Comparison of ENCODE assay signal across 17 cellular contexts in genomic region chr19:44719262-44719701, GRCh38. TPM values are rescaled to one million over a fixed set of nuclear protein-coding genes. Genes with fewer than 3 reads are reported as not detected.
DNase-seq lines count a peak whose midpoint lies in the region; ATAC-seq, FAIRE-seq and TF ChIP-seq lines count a peak whose summit lies in the region.
"Had no signal": no experiment of that assay in that cellular context is flagged by ENCODE, and none has a peak within 500 bp of the region (broad histone marks: within the 10 kb centered on the region; RNA-seq: fewer than 3 reads in every experiment).

No MANE protein-coding gene starts in this region.

- TF ChIP-seq CTCF in Caco-2 (IDR thresholded peaks at IDR 0.05; ENCODE audit: insufficient read depth in 1 of 2, low read depth in 1 of 2, low read length in 1 of 2, severe bottlenecking in 1 of 2, unreplicated experiment in 1 of 2) (no peak), IMR-90 (conservative IDR thresholded peaks at IDR 0.05; ENCODE audit: low read depth, low read length) (no peak), esophagus muscularis mucosa (IDR thresholded peaks at IDR 0.05) (no peak), pancreas (IDR thresholded peaks at IDR 0.05) (no peak), chondrocyte (IDR thresholded peaks at IDR 0.05) (no peak)

- peak overlapping the region; percentile 98 for H2AK5ac ChIP-seq in IMR-90 (ENCODE audit: low read depth, low read length)

- 94% methylated on average over 6 of the region's 8 CpGs; no CpG with 5 or more reads in 1 of the 2 experiments for WGBS in IMR-90 (ENCODE audit: extremely low coverage in 2 of 2, insufficient read length in 1 of 2), 2 experiments
- 69% methylated on average over 8 of the region's 8 CpGs for WGBS in esophagus muscularis mucosa
- WGBS in pancreas, 2 donors, result 33 to 35% methylated on average over 7 to 8 of the region's 8 CpGs

- BruUV-seq in Caco-2 (replicated peaks; lab: Mats Ljungman, UMichigan) (no TSS peak), IMR-90 (replicated peaks; lab: Mats Ljungman, UMichigan) (no TSS peak)

- peak overlapping the region; percentile 46; the same call in 1 of the 2 replicates for H3K27ac ChIP-seq in IMR-90 (ENCODE audit: insufficient read depth, low read length)
- H3K27ac ChIP-seq in esophagus muscularis mucosa (replicated peaks in 1 of 4), result peak overlapping the region; percentile 83 to 88 (median 84)
- peak overlapping the region in 3 of 4 donors; percentile 83 to 92 (median 90) for H3K27ac ChIP-seq in pancreas

- CTCF ChIA-PET in Caco-2 (lab: Charles Lee), result interaction anchor here (0.8 kb wide), 1 partner anchor 52 kb away, joined by 4 read pairs; no protein-coding TSS in a partner anchor
- CTCF ChIA-PET in IMR-90 (lab: Yijun Ruan, JAX), result interaction anchor here (1.0 kb wide), 1 partner anchor 56 kb away, joined by 3 read pairs; no protein-coding TSS in a partner anchor

- H3K56ac ChIP-seq in IMR-90 (ENCODE audit: extremely low read depth, insufficient read depth, low read length), result no peak overlapping the region

- H3K4me1 ChIP-seq in Caco-2 (peaks cover 39% of the 10 kb centered on the region), IMR-90 (ENCODE audit: control insufficient read depth, insufficient read depth, low read length) (peaks cover 14% of the 10 kb centered on the region), esophagus muscularis mucosa (peaks cover 29 to 53% (median 39%) of the 10 kb centered on the region in 4 donors), pancreas (peaks cover 12 to 23% (median 18%) of the 10 kb centered on the region in 3 donors)

- H4K91ac ChIP-seq in IMR-90 (ENCODE audit: insufficient read depth, low read depth, low read length), result peak overlapping the region; percentile 97

- H3K9me3 ChIP-seq in Caco-2 (peaks cover 14% of the 10 kb centered on the region), IMR-90 (ENCODE audit: control insufficient read depth, insufficient read depth, low read length) (peaks cover 6% of the 10 kb centered on the region), esophagus muscularis mucosa (peaks cover 0 to 8% (median 3%) of the 10 kb centered on the region in 4 donors), pancreas (no peaks in the 10 kb centered on the region)
- H3K9me3 ChIP-seq: BE2C had no signal

- no peak overlapping the region; the same call in 1 of the 2 replicates for H3K18ac ChIP-seq in IMR-90 (ENCODE audit: low read depth, low read length)

- H3K79me1 ChIP-seq in IMR-90 (ENCODE audit: low read depth in 1 of 2, low read length in 2 of 2), result no peaks in the 10 kb centered on the region

- POLR2A ChIA-PET in Caco-2 (lab: Charles Lee), result no interaction called here
- POLR2A ChIA-PET in IMR-90 (lab: Charles Lee; ENCODE audit: unreplicated experiment), result no interaction called here

- no peak for FAIRE-seq in pancreas (lab: Jason Lieb, UNC)

- H3K36me3 Mint-ChIP-seq in Caco-2 (ENCODE audit: insufficient read depth, unreplicated experiment) (peaks cover 13% of the 10 kb centered on the region), chondrocyte (ENCODE audit: low read depth) (peaks cover 3% of the 10 kb centered on the region)

- no peak overlapping the region for H2BK5ac ChIP-seq in IMR-90 (ENCODE audit: low read depth, low read length, poor library complexity, severe bottlenecking)

- no peak for TF ChIP-seq RAD21 in IMR-90 (IDR thresholded peaks at IDR 0.05; ENCODE audit: low read length)

- H3K4me3 ChIP-seq in Caco-2 (ENCODE audit: low read depth, low read length) (no peak overlapping the region), IMR-90 (ENCODE audit: insufficient read depth, low read depth, low read length) (no peak overlapping the region), esophagus muscularis mucosa (no peak overlapping the region), pancreas (peak overlapping the region in 1 of 4 donors; percentile 37)

- H3K27ac Mint-ChIP-seq in Caco-2 (ENCODE audit: unreplicated experiment), result peak overlapping the region; percentile 96
- H3K27ac Mint-ChIP-seq in chondrocyte (ENCODE audit: unreplicated experiment), result no peak overlapping the region
- H3K27ac Mint-ChIP-seq: activated B cell treated with CpG ODN at 0.5 μM for 24 hours; activated naive CD8-positive, alpha-beta T cell treated with anti-CD3 and anti-CD28 coated beads, Interleukin-2, amount 50 U/mL, for 24 hours; activated T-helper 17 cell treated with anti-CD3 and anti-CD28 coated beads, Interleukin-2, amount 50 U/mL, for 72 hours had no signal

- dilution Hi-C loops in IMR-90 (cut with HindIII; ENCODE audit: low sequenced_read_pairs, unreplicated experiment), result no loop called here

- peak overlapping the region; percentile 89; the same call in 1 of the 2 replicates for H2BK20ac ChIP-seq in IMR-90 (ENCODE audit: low read depth, low read length)

- peak overlapping the region; percentile 98 for H2BK120ac ChIP-seq in IMR-90 (ENCODE audit: low read depth, low read length)

- H2BK15ac ChIP-seq in IMR-90 (ENCODE audit: low read depth, low read length), result peak overlapping the region; percentile 100; the same call in 2 of the 3 replicates

- no peak for TF ChIP-seq POLR2A in IMR-90 (IDR thresholded peaks at IDR 0.05; ENCODE audit: low read depth, low read length)
- no peak for TF ChIP-seq POLR2A in esophagus muscularis mucosa (IDR thresholded peaks at IDR 0.05; ENCODE audit: low read depth)

- no peak overlapping the region; the same call in 1 of the 2 replicates for H4K5ac ChIP-seq in IMR-90 (ENCODE audit: low read depth, low read length)

- intact Hi-C loops in Caco-2 (cut with micrococcal nuclease; ENCODE audit: unreplicated experiment) (no loop called here), IMR-90 (cut with micrococcal nuclease) (no loop called here), esophagus muscularis mucosa (cut with DNase I) (no loop called here), pancreas (cut with DNase I) (no loop called here)

- H4K20me1 ChIP-seq in IMR-90 (ENCODE audit: insufficient read depth, low read length), result no peaks in the 10 kb centered on the region

- H3K4me1 Mint-ChIP-seq in Caco-2 (ENCODE audit: low read depth, unreplicated experiment) (peaks cover 32% of the 10 kb centered on the region), chondrocyte (ENCODE audit: low read depth) (peaks cover 20% of the 10 kb centered on the region)

- TF ChIP-seq EP300 in esophagus muscularis mucosa (IDR thresholded peaks at IDR 0.05), result no peak

- no peak overlapping the region; the same call in 1 of the 2 replicates for H3K23ac ChIP-seq in IMR-90 (ENCODE audit: low read depth, low read length)

- H3K27me3 ChIP-seq in Caco-2 (replicated peaks; ENCODE audit: control insufficient read depth, insufficient read depth, low read length) (no peaks in the 10 kb centered on the region), IMR-90 (ENCODE audit: control insufficient read depth, insufficient read depth, low read length) (no peaks in the 10 kb centered on the region), esophagus muscularis mucosa (no peaks in the 10 kb centered on the region), pancreas (no peaks in the 10 kb centered on the region)
- H3K27me3 ChIP-seq: BE2C had no signal

- H4K8ac ChIP-seq in IMR-90 (ENCODE audit: low read depth in 2 of 2, low read length in 2 of 2), result peak overlapping the region; percentile 66 to 85

- peak overlapping the region; percentile 96 for H3K4ac ChIP-seq in IMR-90 (ENCODE audit: low read depth, low read length)

- ATAC-seq in IMR-90 (ENCODE audit: low read depth), result no peak
- ATAC-seq in pancreas, result peak in 1 of 4 donors; percentile 2
- ATAC-seq in HG02588 (IDR thresholded peaks at IDR 0.05; ENCODE audit: unreplicated experiment), result no peak
- ATAC-seq: activated naive CD8-positive, alpha-beta T cell treated with anti-CD3 and anti-CD28 coated beads, Interleukin-2, amount 50 U/mL, for 24 hours; activated T-helper 17 cell treated with anti-CD3 and anti-CD28 coated beads, Interleukin-2, amount 50 U/mL, for 72 hours had no signal

- peak overlapping the region; percentile 91 for H2AK9ac ChIP-seq in IMR-90 (replicated peaks; ENCODE audit: low read depth, low read length, poor library complexity)

- H3K9me1 ChIP-seq in IMR-90 (ENCODE audit: insufficient read depth, low read length), result peaks cover 10% of the 10 kb centered on the region

- DNase-seq in Caco-2 (no peak), IMR-90 (no peak), esophagus muscularis mucosa (ENCODE audit: extremely low spot score) (no peak), pancreas (no peak), chondrocyte (ENCODE audit: low spot score) (no peak), NCI-H1930 (lab: John Stamatoyannopoulos, UW) (no peak)
- DNase-seq: activated B cell treated with CpG ODN at 0.5 μM for 24 hours; activated naive CD8-positive, alpha-beta T cell treated with anti-CD3 and anti-CD28 coated beads, Interleukin-2, amount 50 U/mL, for 24 hours; DMS79; mammary epithelial cell; NCI-H187 treated with DMSO at 0.1 percent for 48 hours; NCI-H526; stimulated activated CD4-positive, alpha-beta T cell treated with anti-CD3 and anti-CD28 coated beads, Interleukin-2, amount 100 ng/mL, for 48 hours had no signal

- H2AFZ ChIP-seq in IMR-90 (replicated peaks; ENCODE audit: low read length, poor library complexity), result peak overlapping the region; percentile 99

- no peak overlapping the region for H3K4me2 ChIP-seq in IMR-90 (ENCODE audit: low read depth, low read length)

- H3K14ac ChIP-seq in IMR-90 (replicated peaks; ENCODE audit: low read depth, low read length), result peak overlapping the region; percentile 80

- H3K9me3 Mint-ChIP-seq in Caco-2 (ENCODE audit: unreplicated experiment) (peaks cover 15% of the 10 kb centered on the region), chondrocyte (ENCODE audit: low read depth) (peaks cover 14% of the 10 kb centered on the region)

- in situ Hi-C loops in IMR-90 (cut with MboI; ENCODE audit: low sequenced_read_pairs), result no loop called here

- no peaks in the 10 kb centered on the region for H3K27me3 Mint-ChIP-seq in Caco-2 (ENCODE audit: insufficient read depth, unreplicated experiment)
- H3K27me3 Mint-ChIP-seq in chondrocyte (ENCODE audit: low read depth), result no peaks in the 10 kb centered on the region
- H3K27me3 Mint-ChIP-seq: activated T-helper 17 cell treated with anti-CD3 and anti-CD28 coated beads, Interleukin-2, amount 50 U/mL, for 72 hours had no signal

- H3K4me3 Mint-ChIP-seq in Caco-2 (ENCODE audit: unreplicated experiment) (no peak overlapping the region), chondrocyte (ENCODE audit: unreplicated experiment) (no peak overlapping the region)
- H3K4me3 Mint-ChIP-seq: activated B cell treated with CpG ODN at 0.5 μM for 24 hours; activated naive CD8-positive, alpha-beta T cell treated with anti-CD3 and anti-CD28 coated beads, Interleukin-2, amount 50 U/mL, for 24 hours; activated T-helper 17 cell treated with anti-CD3 and anti-CD28 coated beads, Interleukin-2, amount 50 U/mL, for 72 hours had no signal

- H3K36me3 ChIP-seq in Caco-2 (ENCODE audit: control insufficient read depth, insufficient read depth, low read length), result no peaks in the 10 kb centered on the region; the same call in 1 of the 2 replicates
- no peaks in the 10 kb centered on the region for H3K36me3 ChIP-seq in IMR-90 (ENCODE audit: control insufficient read depth, insufficient read depth, low read length)
- H3K36me3 ChIP-seq in esophagus muscularis mucosa, result no peaks in the 10 kb centered on the region
- H3K36me3 ChIP-seq in pancreas, result no peaks in the 10 kb centered on the region
- H3K36me3 ChIP-seq: BE2C had no signal

- 0 out of 2 replicates have a peak overlapping the region, but pooled peaks have one; percentile 0 for H3K9ac ChIP-seq in IMR-90 (ENCODE audit: low read depth, low read length)

RNA-seq across cellular contexts. Expression of gene CEACAM16, which starts 20.3 kb away (rescaled TPM):
- total RNA-seq in Caco-2 (2022) (not detected in 2 replicates), IMR-90 (2012; rRNA removed) (not detected in 2 replicates), esophagus muscularis mucosa (not detected), pancreas (1 to 10 TPM in 1 of 6 donors, under 1 TPM in 3, not detected in 2; 0.16 to 1.0 (median 0.31) TPM), chondrocyte (not detected in 3 replicates)
- polyA plus RNA-seq in IMR-90 (2012; rRNA removed) (not detected in 2 replicates), pancreas (under 1 TPM in 1 of 2 donors, not detected in 1; 0.57 TPM)
- polyA plus RNA-seq in IMR-90 (2012; cell fraction: cytosol; rRNA removed), result not detected in 2 replicates
- not detected in 2 replicates for polyA plus RNA-seq in IMR-90 (2012; cell fraction: nucleus; rRNA removed; ENCODE audit: low replicate concordance)
- total RNA-seq: activated B cell treated with CpG ODN at 0.5 μM for 24 hours; activated T-helper 17 cell treated with anti-CD3 and anti-CD28 coated beads, Interleukin-2, amount 50 U/mL, for 72 hours; mammary epithelial cell; temporal lobe had no signal
- polyA plus RNA-seq: mammary epithelial cell had no signal

RNA-seq across cellular contexts. Expression of gene BCL3, which starts 29.2 kb away (rescaled TPM):
- total RNA-seq in Caco-2 (2022), result 15.5 and 21.3 TPM in 2 replicates
- total RNA-seq in IMR-90 (2012; rRNA removed), result 1.6 and 1.9 TPM in 2 replicates
- 24.1 and 26.0 TPM in 2 replicates for polyA plus RNA-seq in IMR-90 (2012; rRNA removed)
- 26.7 and 52.5 TPM in 2 replicates for polyA plus RNA-seq in IMR-90 (2012; cell fraction: cytosol; rRNA removed)
- 76.1 and 110 TPM in 2 replicates for polyA plus RNA-seq in IMR-90 (2012; cell fraction: nucleus; rRNA removed; ENCODE audit: low replicate concordance)
- 100 to 1,000 TPM in 1 of 4 donors, 10 to 100 TPM in 2, 1 to 10 TPM in 1; 10.0 to 147 (median 20.2) TPM for total RNA-seq in esophagus muscularis mucosa
- total RNA-seq in pancreas, result 10 to 100 TPM; 13.9 to 50.3 (median 30.0) TPM
- polyA plus RNA-seq in pancreas, result 100 to 1,000 TPM in 1 of 2 donors, 10 to 100 TPM in 1; 79.9 to 113 TPM
- 9.2 to 14.9 TPM (median 11.8 TPM) in 3 replicates for total RNA-seq in chondrocyte

RNA-seq across cellular contexts. Expression of gene CEACAM19, which starts 48.0 kb away (rescaled TPM):
- total RNA-seq in Caco-2 (2022), result 2.9 and 3.3 TPM in 2 replicates
- total RNA-seq in IMR-90 (2012; rRNA removed), result 0.56 and 0.72 TPM in 2 replicates
- 9.3 and 10.3 TPM in 2 replicates for polyA plus RNA-seq in IMR-90 (2012; rRNA removed)
- 2.6 and 5.9 TPM in 2 replicates for polyA plus RNA-seq in IMR-90 (2012; cell fraction: cytosol; rRNA removed)
- 70.3 and 80.1 TPM in 2 replicates for polyA plus RNA-seq in IMR-90 (2012; cell fraction: nucleus; rRNA removed; ENCODE audit: low replicate concordance)
- total RNA-seq in esophagus muscularis mucosa, result 1 to 10 TPM; 2.5 to 5.1 (median 3.7) TPM
- 1 to 10 TPM; 2.4 to 6.4 (median 4.0) TPM for total RNA-seq in pancreas
- polyA plus RNA-seq in pancreas, result 10 to 100 TPM; 20.6 to 27.7 TPM
- total RNA-seq in chondrocyte, result 5.2 to 6.5 TPM (median 5.4 TPM) in 3 replicates
- total RNA-seq: activated B cell treated with CpG ODN at 0.5 μM for 24 hours had no signal

RNA-seq across cellular contexts. Expression of gene CBLC, which starts 58.4 kb away (rescaled TPM):
- total RNA-seq in Caco-2 (2022), result 42.3 and 43.6 TPM in 2 replicates
- total RNA-seq in IMR-90 (2012; rRNA removed), result not detected in 2 replicates
- polyA plus RNA-seq in IMR-90 (2012; rRNA removed), result not detected in 2 replicates
- polyA plus RNA-seq in IMR-90 (2012; cell fraction: cytosol; rRNA removed), result 0.02 TPM in 1 of 2 replicates, not detected in the other
- 0.12 TPM in 1 of 2 replicates, not detected in the other for polyA plus RNA-seq in IMR-90 (2012; cell fraction: nucleus; rRNA removed; ENCODE audit: low replicate concordance)
- total RNA-seq in esophagus muscularis mucosa, result under 1 TPM in 2 of 4 donors, not detected in 2; 0.34 to 0.50 TPM
- 10 to 100 TPM; 10.1 to 14.8 (median 12.1) TPM for total RNA-seq in pancreas
- polyA plus RNA-seq in pancreas, result 10 to 100 TPM; 16.5 to 29.7 TPM
- total RNA-seq in chondrocyte, result not detected in 3 replicates
- total RNA-seq: activated B cell treated with CpG ODN at 0.5 μM for 24 hours; activated T-helper 17 cell treated with anti-CD3 and anti-CD28 coated beads, Interleukin-2, amount 50 U/mL, for 72 hours; temporal lobe had no signal
